ENCODE assay signal across 9 cellular contexts in the genomic region with DNA sequence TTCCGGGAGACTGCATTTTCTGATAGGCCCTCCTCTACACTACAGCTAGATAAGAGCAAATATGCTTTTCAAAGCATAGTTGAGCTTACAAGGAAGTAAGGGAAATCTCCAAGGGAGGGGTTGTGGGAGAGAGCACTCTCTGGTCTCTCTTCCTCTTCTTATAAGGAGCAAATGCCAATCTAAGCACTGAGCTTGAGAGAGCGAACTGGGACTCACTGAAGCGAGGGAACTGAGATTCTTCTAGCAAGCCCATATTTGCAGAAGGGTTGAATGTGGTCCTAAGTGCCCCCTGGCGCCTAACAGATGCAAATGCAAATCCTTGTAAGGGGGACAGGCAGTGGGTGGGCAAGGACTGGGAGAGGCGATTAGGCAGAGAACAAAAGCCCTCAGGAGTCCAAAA.
DNase-seq lines count a peak whose midpoint lies in the region; ATAC-seq and TF ChIP-seq lines count a peak whose summit lies in the region.
"Had no signal": no experiment of that assay in that cellular context is flagged by ENCODE, and none has a peak within 500 bp of the region (broad histone marks: within the 10 kb centered on the region; RNA-seq: fewer than 3 reads in every experiment).

No MANE protein-coding gene starts in this region.

- no peak overlapping the region for H3K4me3 Mint-ChIP-seq in T-helper 17 cell

- intact Hi-C loops in sciatic nerve (cut with DNase I) = no loop called here

- H3K4me1 Mint-ChIP-seq in T-helper 17 cell = peaks cover 3% of the 10 kb centered on the region

- peak; percentile 73 for DNase-seq in CD1c-positive myeloid dendritic cell (ENCODE audit: extremely low spot score)
- peak; percentile 4 for DNase-seq in GM19238 (ENCODE audit: insufficient read length, low spot score)
- peak; percentile 28 to 49 for DNase-seq in SJSA1 (ENCODE audit: low read depth in 1 of 2, low spot score in 2 of 2)
- DNase-seq in foreskin fibroblast = peak; percentile 10 to 60
- no peak for DNase-seq in sciatic nerve (ENCODE audit: low spot score)
- no peak for DNase-seq in T-helper 17 cell
- no peak for DNase-seq in activated naive CD4-positive, alpha-beta T cell treated with anti-CD3 and anti-CD28 coated beads, Interleukin-2, amount 50 U/mL, for 16 hours

- ATAC-seq in HG03354 (IDR thresholded peaks at IDR 0.05; ENCODE audit: poor library complexity, severe bottlenecking, unreplicated experiment) (peak; percentile 86), sciatic nerve (peak; percentile 79), T-helper 17 cell (no peak)

- no peak overlapping the region for H3K27ac Mint-ChIP-seq in T-helper 17 cell

- no peaks in the 10 kb centered on the region for H3K36me3 Mint-ChIP-seq in T-helper 17 cell (ENCODE audit: low read depth)

- H3K27me3 ChIP-seq in SJSA1 (replicated peaks) = no peaks in the 10 kb centered on the region

- H3K36me3 ChIP-seq in SJSA1 = no peaks in the 10 kb centered on the region

- H3K4me3 ChIP-seq in SJSA1 (no peak overlapping the region), foreskin fibroblast (ENCODE audit: low read depth in 1 of 2, low read length in 2 of 2) (no peak overlapping the region)
- H3K4me3 ChIP-seq: SK-N-MC had no signal

- H3K4me1 ChIP-seq in SJSA1 (replicated peaks) = peaks cover 5% of the 10 kb centered on the region

- peaks cover 37% of the 10 kb centered on the region for H3K27me3 Mint-ChIP-seq in T-helper 17 cell

- peak; percentile 62 for TF ChIP-seq CTCF in foreskin fibroblast (IDR thresholded peaks at IDR 0.05; ENCODE audit: low read depth, low read length)

- no peaks in the 10 kb centered on the region for H3K9me3 ChIP-seq in SJSA1 (replicated peaks)
- no peaks in the 10 kb centered on the region for H3K9me3 ChIP-seq in T-helper 17 cell (ENCODE audit: control insufficient read depth, low read length, poor library complexity, severe bottlenecking)

- no peak overlapping the region for H3K27ac ChIP-seq in SJSA1
- H3K27ac ChIP-seq: SK-N-MC had no signal

Comparison
In these comparisons a context has a peak if more than half of its experiments do, and no peak if none do; other contexts are left out.
1. DNase-seq: peak in CD1c-positive myeloid dendritic cell (single experiment), GM19238 (single experiment), SJSA1 (2 of 2) and foreskin fibroblast (2 of 2); none in sciatic nerve (single experiment), T-helper 17 cell (0 of 3) and activated naive CD4-positive, alpha-beta T cell treated with anti-CD3 and anti-CD28 coated beads, Interleukin-2, amount 50 U/mL, for 16 hours (single experiment).